ENCODE assay signal across 1 cellular context in the genomic region with DNA sequence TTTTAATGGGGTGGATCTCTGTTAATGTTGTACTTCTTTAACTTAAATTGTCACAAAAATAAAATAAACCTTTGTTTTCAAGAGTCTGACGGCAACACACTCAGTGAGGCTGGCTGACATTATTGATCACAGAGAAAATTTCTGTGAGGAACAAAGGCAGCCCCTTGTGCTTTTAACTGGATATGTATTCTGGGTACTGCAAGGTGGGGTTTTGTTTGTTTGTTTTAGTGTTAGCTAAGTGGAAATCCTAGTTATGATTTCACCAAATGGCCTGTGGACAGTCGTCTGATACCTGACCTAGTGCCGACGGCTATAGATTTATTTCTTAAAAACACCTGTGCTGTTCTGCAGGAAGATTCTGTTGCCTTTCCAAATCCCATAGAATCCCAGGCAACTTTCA.
TF ChIP-seq lines count a peak whose summit lies in the region.

No MANE protein-coding gene starts in this region.

TF ChIP-seq in HepG2, 621 proteins besides CTCF, POLR2A, EP300 and RAD21 (continued from another document and continues in another):
- TF ChIP-seq TFE3 (CRISPR knock-in tag; IDR thresholded peaks at IDR 0.05) (no peak), TEAD3 (CRISPR knock-in tag; optimal IDR thresholded peaks at IDR 0.05; ENCODE audit: borderline replicate concordance) (no peak), ZNF460 (CRISPR knock-in tag; IDR thresholded peaks at IDR 0.05; ENCODE audit: borderline replicate concordance) (no peak), TERF1 (CRISPR knock-in tag; IDR thresholded peaks at IDR 0.05) (no peak), ZGPAT (CRISPR knock-in tag; IDR thresholded peaks at IDR 0.05) (no peak), ZNF530 (CRISPR knock-in tag; IDR thresholded peaks at IDR 0.05; ENCODE audit: low read depth) (no peak), PHF8 (CRISPR knock-in tag; IDR thresholded peaks at IDR 0.05) (no peak), BHLHE40 (IDR thresholded peaks at IDR 0.05; ENCODE audit: low read length) (no peak), KLF12 (CRISPR knock-in tag; IDR thresholded peaks at IDR 0.05; ENCODE audit: borderline replicate concordance) (no peak), NFAT5 (CRISPR knock-in tag; IDR thresholded peaks at IDR 0.05) (no peak), ZFP62 (CRISPR knock-in tag; IDR thresholded peaks at IDR 0.05) (no peak), ARID2 (CRISPR knock-in tag; IDR thresholded peaks at IDR 0.05; ENCODE audit: borderline replicate concordance) (no peak), ZNF343 (CRISPR knock-in tag; IDR thresholded peaks at IDR 0.05) (no peak), FLYWCH1 (CRISPR knock-in tag; IDR thresholded peaks at IDR 0.05) (no peak), ARNT2 (CRISPR knock-in tag; IDR thresholded peaks at IDR 0.05; ENCODE audit: low read depth) (no peak), ZNF17 (CRISPR knock-in tag; IDR thresholded peaks at IDR 0.05) (no peak), ZNF674 (CRISPR knock-in tag; IDR thresholded peaks at IDR 0.05; ENCODE audit: low read depth) (no peak), ELF1 (CRISPR knock-in tag; IDR thresholded peaks at IDR 0.05) (no peak), ZFP36L2 (CRISPR knock-in tag; IDR thresholded peaks at IDR 0.05) (no peak), ZNF619 (CRISPR knock-in tag; IDR thresholded peaks at IDR 0.05) (no peak), POGZ (CRISPR knock-in tag; IDR thresholded peaks at IDR 0.05) (peak; percentile 82), GPN1 (CRISPR knock-in tag; IDR thresholded peaks at IDR 0.05; ENCODE audit: borderline replicate concordance) (no peak), PHB2 (IDR thresholded peaks at IDR 0.05; ENCODE audit: partially characterized antibody) (no peak), ZNF710 (CRISPR knock-in tag; IDR thresholded peaks at IDR 0.05; ENCODE audit: borderline replicate concordance) (no peak), ZBTB7A (CRISPR knock-in tag; IDR thresholded peaks at IDR 0.05) (no peak), MYC (CRISPR knock-in tag; IDR thresholded peaks at IDR 0.05; ENCODE audit: borderline replicate concordance) (no peak), TBX3 (IDR thresholded peaks at IDR 0.05; ENCODE audit: borderline replicate concordance) (no peak), HDAC1 (CRISPR knock-in tag; IDR thresholded peaks at IDR 0.05) (peak; percentile 56), ZSCAN25 (CRISPR knock-in tag; IDR thresholded peaks at IDR 0.05) (no peak), ZNF350 (CRISPR knock-in tag; IDR thresholded peaks at IDR 0.05; ENCODE audit: borderline replicate concordance, low read depth) (no peak)
- TF ChIP-seq, protein P1, sequence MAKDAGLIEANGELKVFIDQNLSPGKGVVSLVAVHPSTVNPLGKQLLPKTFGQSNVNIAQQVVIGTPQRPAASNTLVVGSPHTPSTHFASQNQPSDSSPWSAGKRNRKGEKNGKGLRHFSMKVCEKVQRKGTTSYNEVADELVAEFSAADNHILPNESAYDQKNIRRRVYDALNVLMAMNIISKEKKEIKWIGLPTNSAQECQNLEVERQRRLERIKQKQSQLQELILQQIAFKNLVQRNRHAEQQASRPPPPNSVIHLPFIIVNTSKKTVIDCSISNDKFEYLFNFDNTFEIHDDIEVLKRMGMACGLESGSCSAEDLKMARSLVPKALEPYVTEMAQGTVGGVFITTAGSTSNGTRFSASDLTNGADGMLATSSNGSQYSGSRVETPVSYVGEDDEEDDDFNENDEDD (CRISPR knock-in tag; IDR thresholded peaks at IDR 0.05; ENCODE audit: borderline replicate concordance) = no peak
- TF ChIP-seq, protein P2, sequence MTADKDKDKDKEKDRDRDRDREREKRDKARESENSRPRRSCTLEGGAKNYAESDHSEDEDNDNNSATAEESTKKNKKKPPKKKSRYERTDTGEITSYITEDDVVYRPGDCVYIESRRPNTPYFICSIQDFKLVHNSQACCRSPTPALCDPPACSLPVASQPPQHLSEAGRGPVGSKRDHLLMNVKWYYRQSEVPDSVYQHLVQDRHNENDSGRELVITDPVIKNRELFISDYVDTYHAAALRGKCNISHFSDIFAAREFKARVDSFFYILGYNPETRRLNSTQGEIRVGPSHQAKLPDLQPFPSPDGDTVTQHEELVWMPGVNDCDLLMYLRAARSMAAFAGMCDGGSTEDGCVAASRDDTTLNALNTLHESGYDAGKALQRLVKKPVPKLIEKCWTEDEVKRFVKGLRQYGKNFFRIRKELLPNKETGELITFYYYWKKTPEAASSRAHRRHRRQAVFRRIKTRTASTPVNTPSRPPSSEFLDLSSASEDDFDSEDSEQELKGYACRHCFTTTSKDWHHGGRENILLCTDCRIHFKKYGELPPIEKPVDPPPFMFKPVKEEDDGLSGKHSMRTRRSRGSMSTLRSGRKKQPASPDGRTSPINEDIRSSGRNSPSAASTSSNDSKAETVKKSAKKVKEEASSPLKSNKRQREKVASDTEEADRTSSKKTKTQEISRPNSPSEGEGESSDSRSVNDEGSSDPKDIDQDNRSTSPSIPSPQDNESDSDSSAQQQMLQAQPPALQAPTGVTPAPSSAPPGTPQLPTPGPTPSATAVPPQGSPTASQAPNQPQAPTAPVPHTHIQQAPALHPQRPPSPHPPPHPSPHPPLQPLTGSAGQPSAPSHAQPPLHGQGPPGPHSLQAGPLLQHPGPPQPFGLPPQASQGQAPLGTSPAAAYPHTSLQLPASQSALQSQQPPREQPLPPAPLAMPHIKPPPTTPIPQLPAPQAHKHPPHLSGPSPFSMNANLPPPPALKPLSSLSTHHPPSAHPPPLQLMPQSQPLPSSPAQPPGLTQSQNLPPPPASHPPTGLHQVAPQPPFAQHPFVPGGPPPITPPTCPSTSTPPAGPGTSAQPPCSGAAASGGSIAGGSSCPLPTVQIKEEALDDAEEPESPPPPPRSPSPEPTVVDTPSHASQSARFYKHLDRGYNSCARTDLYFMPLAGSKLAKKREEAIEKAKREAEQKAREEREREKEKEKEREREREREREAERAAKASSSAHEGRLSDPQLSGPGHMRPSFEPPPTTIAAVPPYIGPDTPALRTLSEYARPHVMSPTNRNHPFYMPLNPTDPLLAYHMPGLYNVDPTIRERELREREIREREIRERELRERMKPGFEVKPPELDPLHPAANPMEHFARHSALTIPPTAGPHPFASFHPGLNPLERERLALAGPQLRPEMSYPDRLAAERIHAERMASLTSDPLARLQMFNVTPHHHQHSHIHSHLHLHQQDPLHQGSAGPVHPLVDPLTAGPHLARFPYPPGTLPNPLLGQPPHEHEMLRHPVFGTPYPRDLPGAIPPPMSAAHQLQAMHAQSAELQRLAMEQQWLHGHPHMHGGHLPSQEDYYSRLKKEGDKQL (CRISPR knock-in tag; IDR thresholded peaks at IDR 0.05; ENCODE audit: low read depth) = no peak
- TF ChIP-seq, protein P3, sequence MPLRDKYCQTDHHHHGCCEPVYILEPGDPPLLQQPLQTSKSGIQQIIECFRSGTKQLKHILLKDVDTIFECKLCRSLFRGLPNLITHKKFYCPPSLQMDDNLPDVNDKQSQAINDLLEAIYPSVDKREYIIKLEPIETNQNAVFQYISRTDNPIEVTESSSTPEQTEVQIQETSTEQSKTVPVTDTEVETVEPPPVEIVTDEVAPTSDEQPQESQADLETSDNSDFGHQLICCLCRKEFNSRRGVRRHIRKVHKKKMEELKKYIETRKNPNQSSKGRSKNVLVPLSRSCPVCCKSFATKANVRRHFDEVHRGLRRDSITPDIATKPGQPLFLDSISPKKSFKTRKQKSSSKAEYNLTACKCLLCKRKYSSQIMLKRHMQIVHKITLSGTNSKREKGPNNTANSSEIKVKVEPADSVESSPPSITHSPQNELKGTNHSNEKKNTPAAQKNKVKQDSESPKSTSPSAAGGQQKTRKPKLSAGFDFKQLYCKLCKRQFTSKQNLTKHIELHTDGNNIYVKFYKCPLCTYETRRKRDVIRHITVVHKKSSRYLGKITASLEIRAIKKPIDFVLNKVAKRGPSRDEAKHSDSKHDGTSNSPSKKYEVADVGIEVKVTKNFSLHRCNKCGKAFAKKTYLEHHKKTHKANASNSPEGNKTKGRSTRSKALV (CRISPR knock-in tag; IDR thresholded peaks at IDR 0.05) = no peak
